In the genomic region with DNA sequence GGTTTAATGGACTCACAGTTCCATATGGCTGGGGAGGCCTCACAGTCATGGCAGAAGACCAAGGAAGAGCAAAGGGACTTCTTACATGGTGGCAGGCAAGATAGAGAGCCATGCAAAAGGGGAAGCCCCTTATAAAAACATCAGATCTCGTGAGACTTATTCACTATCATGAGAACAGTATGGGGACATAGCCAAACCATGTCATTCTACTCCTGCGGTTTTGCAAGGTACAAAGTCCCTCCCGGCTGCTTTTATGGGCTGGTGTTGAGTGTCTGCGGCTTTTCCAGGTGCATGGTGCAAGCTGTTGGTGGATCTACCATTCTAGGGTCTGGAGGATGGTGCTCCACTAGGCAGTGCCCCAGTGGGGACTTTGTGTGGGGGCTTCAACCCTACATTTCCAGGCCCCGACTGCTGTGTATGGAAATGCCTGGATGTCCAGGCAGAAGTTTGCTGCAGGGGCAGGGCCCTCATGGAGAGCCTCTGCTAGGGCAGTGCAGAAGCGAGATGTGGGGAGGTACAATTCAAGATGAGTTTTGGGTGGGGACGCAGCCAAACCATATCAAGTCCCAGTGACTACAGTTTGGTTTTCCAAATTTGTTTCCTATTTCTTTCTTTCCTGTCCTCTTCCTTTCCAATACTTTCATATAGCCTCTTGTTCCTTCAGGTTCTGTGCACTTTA, we compare ENCODE assay signal across 7 cellular contexts. TPM values are rescaled to one million over a fixed set of nuclear protein-coding genes. Genes with fewer than 3 reads are reported as not detected.
DNase-seq lines count a peak whose midpoint lies in the region; TF ChIP-seq lines count a peak whose summit lies in the region.
"Not testable (repeated sequence)": the region's sequence is repeated elsewhere in the genome, so short reads cannot be mapped to it uniquely, and the experiment has no call there.

No MANE protein-coding gene starts in this region.

- not testable (repeated sequence) for TF ChIP-seq POLR2A in spleen (IDR thresholded peaks at IDR 0.05)

- H3K27ac ChIP-seq in effector memory CD4-positive, alpha-beta T cell (ENCODE audit: insufficient read depth, low read length, poor library complexity, severe bottlenecking): peak overlapping the region; percentile 47
- H3K27ac ChIP-seq in spleen: peak overlapping the region in 6 of 8 donors; percentile 38 to 77 (median 62)

- H3K36me3 ChIP-seq in effector memory CD4-positive, alpha-beta T cell (ENCODE audit: control insufficient read depth, insufficient read depth, low read length); spleen: not testable (repeated sequence)

- intact Hi-C loops in spleen (cut with DNase I; ENCODE audit: low total_unique reads): not testable (repeated sequence)

- peaks cover 43% of the 10 kb centered on the region for H3K4me1 Mint-ChIP-seq in activated CD4-positive, alpha-beta memory T cell treated with anti-CD3 and anti-CD28 coated beads, Interleukin-2, amount 10 ng/mL, durations not matched to agents 7 days and 5 days
- H3K4me1 Mint-ChIP-seq in activated naive CD4-positive, alpha-beta T cell treated with anti-CD3 and anti-CD28 coated beads, Interleukin-2, amount 10 ng/mL, durations not matched to agents 7 days and 5 days: peaks cover 22% of the 10 kb centered on the region

- not testable (repeated sequence) for H3K27me3 ChIP-seq in effector memory CD4-positive, alpha-beta T cell (replicated peaks; ENCODE audit: control insufficient read depth, insufficient read depth, low read length, poor library complexity, severe bottlenecking); spleen (replicated peaks in 1 of 7)

- CTCF ChIA-PET in activated CD4-positive, alpha-beta memory T cell treated with anti-CD3 and anti-CD28 coated beads, Interleukin-2, amount 10 ng/mL, durations not matched to agents 7 days and 5 days (lab: Charles Lee): interaction anchor here (3.5 to 5.3 kb wide), 2 partner anchors 20 to 22 kb away, joined by 17 to 56 read pairs; no protein-coding TSS in a partner anchor
- CTCF ChIA-PET in activated naive CD4-positive, alpha-beta T cell treated with anti-CD3 and anti-CD28 coated beads, Interleukin-2, amount 10 ng/mL, durations not matched to agents 7 days and 5 days (lab: Charles Lee): interaction anchor here (1.4 to 4.2 kb wide), 2 partner anchors 21 to 23 kb away, joined by 10 to 39 read pairs; no protein-coding TSS in a partner anchor

- 63 to 77% (median 66%) methylated on average over 6 to 7 of the region's 7 CpGs for WGBS in spleen, 5 donors

- H3K27ac Mint-ChIP-seq in activated CD4-positive, alpha-beta memory T cell treated with anti-CD3 and anti-CD28 coated beads, Interleukin-2, amount 10 ng/mL, durations not matched to agents 7 days and 5 days: peak overlapping the region; percentile 76
- H3K27ac Mint-ChIP-seq in activated naive CD4-positive, alpha-beta T cell treated with anti-CD3 and anti-CD28 coated beads, Interleukin-2, amount 10 ng/mL, durations not matched to agents 7 days and 5 days: peak overlapping the region; percentile 92

- H3K4me1 ChIP-seq in effector memory CD4-positive, alpha-beta T cell (ENCODE audit: control insufficient read depth, insufficient read depth, low read length, poor library complexity, severe bottlenecking): peaks cover 23% of the 10 kb centered on the region
- peaks cover 0 to 15% (median 11%) of the 10 kb centered on the region in 6 donors for H3K4me1 ChIP-seq in spleen

- not testable (repeated sequence) for TF ChIP-seq CTCF in spleen (IDR thresholded peaks at IDR 0.05 in 8 of 11, conservative IDR thresholded peaks at IDR 0.05 in 3 of 11)

- H3K36me3 Mint-ChIP-seq in activated CD4-positive, alpha-beta memory T cell treated with anti-CD3 and anti-CD28 coated beads, Interleukin-2, amount 10 ng/mL, durations not matched to agents 7 days and 5 days (ENCODE audit: low read depth); activated naive CD4-positive, alpha-beta T cell treated with anti-CD3 and anti-CD28 coated beads, Interleukin-2, amount 10 ng/mL, durations not matched to agents 7 days and 5 days: not testable (repeated sequence)

- not testable (repeated sequence) for H3K9me3 Mint-ChIP-seq in activated CD4-positive, alpha-beta memory T cell treated with anti-CD3 and anti-CD28 coated beads, Interleukin-2, amount 10 ng/mL, durations not matched to agents 7 days and 5 days; activated naive CD4-positive, alpha-beta T cell treated with anti-CD3 and anti-CD28 coated beads, Interleukin-2, amount 10 ng/mL, durations not matched to agents 7 days and 5 days

- not testable (repeated sequence) for H3K9me3 ChIP-seq in effector memory CD4-positive, alpha-beta T cell (ENCODE audit: control insufficient read depth, low read length); spleen

- not testable (repeated sequence) for H3K4me3 ChIP-seq in effector memory CD4-positive, alpha-beta T cell (ENCODE audit: insufficient read depth, low read depth, low read length, poor library complexity, severe bottlenecking); spleen

- not testable (repeated sequence) for H3K4me3 Mint-ChIP-seq in activated CD4-positive, alpha-beta memory T cell treated with anti-CD3 and anti-CD28 coated beads, Interleukin-2, amount 10 ng/mL, durations not matched to agents 7 days and 5 days; activated naive CD4-positive, alpha-beta T cell treated with anti-CD3 and anti-CD28 coated beads, Interleukin-2, amount 10 ng/mL, durations not matched to agents 7 days and 5 days

- H3K27me3 Mint-ChIP-seq in activated CD4-positive, alpha-beta memory T cell treated with anti-CD3 and anti-CD28 coated beads, Interleukin-2, amount 10 ng/mL, durations not matched to agents 7 days and 5 days: not testable (repeated sequence)
- H3K27me3 Mint-ChIP-seq in activated naive CD4-positive, alpha-beta T cell treated with anti-CD3 and anti-CD28 coated beads, Interleukin-2, amount 10 ng/mL, durations not matched to agents 7 days and 5 days: peaks cover 17% of the 10 kb centered on the region

- peak; percentile 17 for DNase-seq in COLO668 (lab: John Stamatoyannopoulos, UW; ENCODE audit: unreplicated experiment)
- DNase-seq in SW480 (ENCODE audit: low spot score): peak; percentile 60
- DNase-seq in activated CD4-positive, alpha-beta memory T cell treated with anti-CD3 and anti-CD28 coated beads, Interleukin-2, amount 10 ng/mL, durations not matched to agents 7 days and 5 days; activated naive CD4-positive, alpha-beta T cell treated with anti-CD3 and anti-CD28 coated beads, Interleukin-2, amount 10 ng/mL, durations not matched to agents 7 days and 5 days; effector memory CD4-positive, alpha-beta T cell; spleen: not testable (repeated sequence)
- DNase-seq in mucosa of gallbladder (ENCODE audit: low spot score): peak; percentile 24

- POLR2A ChIA-PET in activated CD4-positive, alpha-beta memory T cell treated with anti-CD3 and anti-CD28 coated beads, Interleukin-2, amount 10 ng/mL, durations not matched to agents 7 days and 5 days (lab: Charles Lee): not testable (repeated sequence)

RNA-seq across cellular contexts. Expression of gene DHRS2, which starts 26.6 kb away (rescaled TPM):
- total RNA-seq in activated CD4-positive, alpha-beta memory T cell treated with anti-CD3 and anti-CD28 coated beads, Interleukin-2, amount 10 ng/mL, durations not matched to agents 7 days and 5 days: 1 to 10 TPM; 1.1 to 1.5 TPM
- 0.43 TPM for total RNA-seq in mucosa of gallbladder
- total RNA-seq in spleen: 10 to 100 TPM in 6 of 7 donors, 1 to 10 TPM in 1; 3.3 to 30.6 (median 14.5) TPM
- polyA plus RNA-seq in spleen: 10 to 100 TPM in 2 of 3 donors, 1 to 10 TPM in 1; 8.3 to 17.1 (median 13.7) TPM

RNA-seq across cellular contexts. Expression of gene JPH4, which starts 31.0 kb away (rescaled TPM):
- not detected for total RNA-seq in activated CD4-positive, alpha-beta memory T cell treated with anti-CD3 and anti-CD28 coated beads, Interleukin-2, amount 10 ng/mL, durations not matched to agents 7 days and 5 days
- total RNA-seq in mucosa of gallbladder (1.2 TPM), spleen (10 to 100 TPM in 2 of 7 donors, 1 to 10 TPM in 5; 1.2 to 17.3 (median 5.8) TPM)
- under 1 TPM; 0.70 to 0.93 (median 0.93) TPM for polyA plus RNA-seq in spleen

RNA-seq across cellular contexts. Expression of gene AP1G2, which starts 42.0 kb away (rescaled TPM):
- 100 to 1,000 TPM; 263 to 275 TPM for total RNA-seq in activated CD4-positive, alpha-beta memory T cell treated with anti-CD3 and anti-CD28 coated beads, Interleukin-2, amount 10 ng/mL, durations not matched to agents 7 days and 5 days
- total RNA-seq in mucosa of gallbladder (294 TPM), spleen (100 to 1,000 TPM; 139 to 261 (median 193) TPM)
- polyA plus RNA-seq in spleen: 100 to 1,000 TPM; 126 to 267 (median 176) TPM

RNA-seq across cellular contexts. Expression of gene THTPA, which starts 53.5 kb away (rescaled TPM):
- total RNA-seq in activated CD4-positive, alpha-beta memory T cell treated with anti-CD3 and anti-CD28 coated beads, Interleukin-2, amount 10 ng/mL, durations not matched to agents 7 days and 5 days: 10 to 100 TPM; 11.6 to 11.8 TPM
- total RNA-seq in mucosa of gallbladder (29.1 TPM), spleen (10 to 100 TPM; 16.8 to 25.4 (median 18.6) TPM)
- 10 to 100 TPM in 1 of 3 donors, 1 to 10 TPM in 2; 4.5 to 14.2 (median 8.9) TPM for polyA plus RNA-seq in spleen

RNA-seq across cellular contexts. Expression of gene ZFHX2, which starts 58.0 kb away (rescaled TPM):
- total RNA-seq in activated CD4-positive, alpha-beta memory T cell treated with anti-CD3 and anti-CD28 coated beads, Interleukin-2, amount 10 ng/mL, durations not matched to agents 7 days and 5 days: 1 to 10 TPM; 1.5 to 1.8 TPM
- 12.5 TPM for total RNA-seq in mucosa of gallbladder
- total RNA-seq in spleen: 1 to 10 TPM in 5 of 7 donors, under 1 TPM in 2; 0.42 to 2.9 (median 1.5) TPM
- under 1 TPM; 0.09 to 0.35 (median 0.11) TPM for polyA plus RNA-seq in spleen
